9 cellular contexts compared by ENCODE assay signal in genomic region chr9:1050125-1050895, GRCh38. TPM values are rescaled to one million over a fixed set of nuclear protein-coding genes. Genes with fewer than 3 reads are reported as not detected.
DNase-seq lines count a peak whose midpoint lies in the region; ATAC-seq, FAIRE-seq and TF ChIP-seq lines count a peak whose summit lies in the region.
"Had no signal": no experiment of that assay in that cellular context is flagged by ENCODE, and none has a peak within 500 bp of the region (broad histone marks: within the 10 kb centered on the region; RNA-seq: fewer than 3 reads in every experiment).

TSS of gene DMRT2 (plus strand) at chr9:1050357. CDS start at chr9:1051614, 1,257 bp downstream.

- H3K27me3 ChIP-seq in subcutaneous abdominal adipose tissue (ENCODE audit: control insufficient read depth in 5 of 5, insufficient read depth in 4 of 5, low read length in 5 of 5) = peaks cover 0 to 43% (median 33%) of the 10 kb centered on the region in 5 donors

- H3K36me3 ChIP-seq in subcutaneous abdominal adipose tissue (ENCODE audit: control insufficient read depth in 5 of 5, insufficient read depth in 5 of 5, low read length in 5 of 5) = no peaks in the 10 kb centered on the region
- H3K36me3 ChIP-seq: BLaER1 treated with 17β-estradiol and CSF1 and Interleukin-3, amounts not matched to agents 10 nM and 100 nM had no signal

- peak; percentile 7 for DNase-seq in activated CD4-positive, alpha-beta T cell treated with anti-CD3 and anti-CD28 coated beads, Interleukin-2, amount 10 ng/mL, durations not matched to agents 7 days and 5 days
- DNase-seq in activated CD4-positive, alpha-beta T cell treated with anti-CD3 and anti-CD28 coated beads for 4 hours = no peak
- DNase-seq in HS-5 (ENCODE audit: low read depth) = peak; percentile 88
- DNase-seq in lower leg skin (ENCODE audit: low spot score in 2 of 2) = peak; percentile 84 to 97
- no peak for DNase-seq in T1000 (lab: John Stamatoyannopoulos, UW)

- H3K9ac ChIP-seq in subcutaneous abdominal adipose tissue (ENCODE audit: low read length in 5 of 5) = peak within 1 kb of the TSS; percentile 63 to 89 (median 77)
- H3K9ac ChIP-seq: BLaER1 treated with 17β-estradiol and CSF1 and Interleukin-3, amounts not matched to agents 10 nM and 100 nM had no signal

- POLR2A ChIA-PET in activated CD4-positive, alpha-beta T cell treated with anti-CD3 and anti-CD28 coated beads, Interleukin-2, amount 10 ng/mL, durations not matched to agents 7 days and 5 days (lab: Charles Lee) = no interaction called here

- H3K4me1 ChIP-seq in subcutaneous abdominal adipose tissue (ENCODE audit: control insufficient read depth in 5 of 5, insufficient read depth in 5 of 5, low read length in 5 of 5) = peaks cover 12 to 80% (median 70%) of the 10 kb centered on the region in 5 donors

- 5 to 15% methylated on average over 34 to 48 of the region's 48 CpGs for WGBS in lower leg skin, 2 donors

- peak; percentile 76 for FAIRE-seq in endometrium (lab: Jason Lieb, UNC)

- peaks cover 43% of the 10 kb centered on the region for H3K4me1 Mint-ChIP-seq in activated CD4-positive, alpha-beta T cell treated with anti-CD3 and anti-CD28 coated beads, Interleukin-2, amount 10 ng/mL, durations not matched to agents 7 days and 5 days

- H3K4me3 ChIP-seq in lower leg skin (ENCODE audit: low read depth, poor library complexity, severe bottlenecking) (no peak within 1 kb of the TSS), subcutaneous abdominal adipose tissue (ENCODE audit: low read depth in 1 of 5, low read length in 5 of 5) (peak within 1 kb of the TSS; percentile 57 to 95 (median 73))

- CTCF ChIA-PET in activated CD4-positive, alpha-beta T cell treated with anti-CD3 and anti-CD28 coated beads, Interleukin-2, amount 10 ng/mL, durations not matched to agents 7 days and 5 days (lab: Charles Lee) = interaction anchor here (1.4 kb wide), 1 partner anchor 14 kb away, joined by 3 read pairs; no protein-coding TSS in a partner anchor

- H3K27ac ChIP-seq in subcutaneous abdominal adipose tissue (ENCODE audit: low read depth, low read length) = peak within 1 kb of the TSS; percentile 95
- H3K27ac ChIP-seq: BLaER1 treated with 17β-estradiol and CSF1 and Interleukin-3, amounts not matched to agents 10 nM and 100 nM had no signal

- TF ChIP-seq POLR2A in lower leg skin (IDR thresholded peaks at IDR 0.05) = no peak

- ATAC-seq in SK-N-SH treated with all-trans-retinoic acid at 6 μM for 48 hours = peak; percentile 87

- peak within 1 kb of the TSS; percentile 22 for H3K27ac Mint-ChIP-seq in activated CD4-positive, alpha-beta T cell treated with anti-CD3 and anti-CD28 coated beads, Interleukin-2, amount 10 ng/mL, durations not matched to agents 7 days and 5 days

- TF ChIP-seq CTCF in lower leg skin (IDR thresholded peaks at IDR 0.05) = no peak

- H3K27me3 Mint-ChIP-seq in activated CD4-positive, alpha-beta T cell treated with anti-CD3 and anti-CD28 coated beads, Interleukin-2, amount 10 ng/mL, durations not matched to agents 7 days and 5 days = peaks cover 92% of the 10 kb centered on the region

- no peaks in the 10 kb centered on the region for H3K9me3 ChIP-seq in subcutaneous abdominal adipose tissue (ENCODE audit: control insufficient read depth in 5 of 5, low read length in 5 of 5)

- H3K4me3 Mint-ChIP-seq in activated CD4-positive, alpha-beta T cell treated with anti-CD3 and anti-CD28 coated beads, Interleukin-2, amount 10 ng/mL, durations not matched to agents 7 days and 5 days = peak within 1 kb of the TSS; percentile 33

- intact Hi-C loops in lower leg skin (cut with DNase I; ENCODE audit: low total_unique reads) = no loop called here

- peaks cover 4% of the 10 kb centered on the region for H3K9me3 Mint-ChIP-seq in activated CD4-positive, alpha-beta T cell treated with anti-CD3 and anti-CD28 coated beads, Interleukin-2, amount 10 ng/mL, durations not matched to agents 7 days and 5 days

- H3K36me3 Mint-ChIP-seq in activated CD4-positive, alpha-beta T cell treated with anti-CD3 and anti-CD28 coated beads, Interleukin-2, amount 10 ng/mL, durations not matched to agents 7 days and 5 days (ENCODE audit: low read depth) = peaks cover 14% of the 10 kb centered on the region

TF ChIP-seq in SK-N-SH treated with all-trans-retinoic acid at 6 μM for 48 hours, 23 proteins besides CTCF, POLR2A, EP300 and RAD21:
- TF ChIP-seq ZC3H10 (CRISPR knock-in tag; IDR thresholded peaks at IDR 0.05) (no peak), ZFP3 (CRISPR knock-in tag; IDR thresholded peaks at IDR 0.05) (no peak), ZFP30 (CRISPR knock-in tag; IDR thresholded peaks at IDR 0.05) (no peak), CREB5 (CRISPR knock-in tag; IDR thresholded peaks at IDR 0.05; ENCODE audit: low read depth) (no peak), ZNF8 (CRISPR knock-in tag; IDR thresholded peaks at IDR 0.05) (no peak), GLIS3 (CRISPR knock-in tag; IDR thresholded peaks at IDR 0.05) (no peak), PPARA (CRISPR knock-in tag; IDR thresholded peaks at IDR 0.05; ENCODE audit: borderline replicate concordance) (no peak), TOX (CRISPR knock-in tag; IDR thresholded peaks at IDR 0.05; ENCODE audit: borderline replicate concordance) (no peak)

RNA-seq across cellular contexts. Expression of gene DMRT2, which starts in this region (rescaled TPM):
- total RNA-seq in activated CD4-positive, alpha-beta T cell treated with anti-CD3 and anti-CD28 coated beads, Interleukin-2, amount 10 ng/mL, durations not matched to agents 7 days and 5 days = not detected
- under 1 TPM in 2 of 4 donors, not detected in 2; 0.22 to 0.81 TPM for total RNA-seq in lower leg skin

Comparison
In these comparisons a context has a peak if more than half of its experiments do, and no peak if none do; other contexts are left out.
1. Peak in DNase-seq in activated CD4-positive, alpha-beta T cell treated with anti-CD3 and anti-CD28 coated beads, Interleukin-2, amount 10 ng/mL, durations not matched to agents 7 days and 5 days; RNA of the gene not detected or under 1 TPM.
2. Peak in DNase-seq in lower leg skin; RNA of the gene not detected or under 1 TPM.